14 cellular contexts compared by ENCODE assay signal in genomic region chr13:45162194-45162593, GRCh38. TPM values are rescaled to one million over a fixed set of nuclear protein-coding genes. Genes with fewer than 3 reads are reported as not detected.
DNase-seq lines count a peak whose midpoint lies in the region; ATAC-seq and TF ChIP-seq lines count a peak whose summit lies in the region.
"Had no signal": no experiment of that assay in that cellular context is flagged by ENCODE, and none has a peak within 500 bp of the region (broad histone marks: within the 10 kb centered on the region; RNA-seq: fewer than 3 reads in every experiment).

No MANE protein-coding gene starts in this region.

- H3K27ac ChIP-seq in mammary epithelial cell (ENCODE audit: insufficient read depth, low read depth, low read length): peak overlapping the region; percentile 80
- H3K27ac ChIP-seq: neutrophil had no signal

- ATAC-seq in GM21423 (IDR thresholded peaks at IDR 0.05; ENCODE audit: unreplicated experiment) (no peak), Right ventricle myocardium superior (ENCODE audit: poor library complexity) (no peak)

- peaks cover 44% of the 10 kb centered on the region for H3K79me2 ChIP-seq in mammary epithelial cell (ENCODE audit: insufficient read depth, low read length)

- WGBS in mammary epithelial cell (ENCODE audit: low coverage, missing lambda C conversion rate): 92% methylated on average over 1 of the region's 1 CpG

- dilution Hi-C loops in mammary epithelial cell (cut with HindIII; ENCODE audit: low sequenced_read_pairs): no loop called here

- no peak overlapping the region for H3K4me3 ChIP-seq in mammary epithelial cell (replicated peaks in 1 of 3; ENCODE audit: insufficient read depth in 1 of 3, low read depth in 2 of 3, low read length in 3 of 3)

- no TSS peak for BruUV-seq in mammary epithelial cell (replicated peaks; lab: Mats Ljungman, UMichigan)

- no peak for TF ChIP-seq CTCF in mammary epithelial cell (conservative IDR thresholded peaks at IDR 0.05 in 1 of 2, IDR thresholded peaks at IDR 0.05 in 1 of 2; ENCODE audit: extremely low read depth in 1 of 2, insufficient read depth in 1 of 2, low read depth in 1 of 2, low read length in 2 of 2)

- in situ Hi-C loops in mammary epithelial cell (cut with MboI; ENCODE audit: low sequenced_read_pairs in 2 of 2): no loop called here

- no peak overlapping the region for H3K4me2 ChIP-seq in mammary epithelial cell (ENCODE audit: insufficient read depth, low read depth, low read length)

- H4K20me1 ChIP-seq in mammary epithelial cell (ENCODE audit: insufficient read depth, low read length): no peaks in the 10 kb centered on the region

- peaks cover 3% of the 10 kb centered on the region for H3K36me3 ChIP-seq in mammary epithelial cell (ENCODE audit: insufficient read depth, low read length)

- H2AFZ ChIP-seq in mammary epithelial cell (ENCODE audit: low read depth, low read length): no peak overlapping the region

- intact Hi-C loops in mammary epithelial cell (cut with micrococcal nuclease): no loop called here
- intact Hi-C loops in Right ventricle myocardium superior (cut with DNase I): no loop called here

- H3K27me3 ChIP-seq in mammary epithelial cell (ENCODE audit: insufficient read depth, low read length): no peaks in the 10 kb centered on the region
- H3K27me3 ChIP-seq: neutrophil had no signal

- H3K9ac ChIP-seq in mammary epithelial cell (ENCODE audit: insufficient read depth, low read length): peak overlapping the region; percentile 7

- CTCF ChIA-PET in mammary epithelial cell (lab: Charles Lee; ENCODE audit: low non-redundant PET): no interaction called here

- H3K9me3 ChIP-seq in mammary epithelial cell (replicated peaks; ENCODE audit: insufficient read depth, low read length): no peaks in the 10 kb centered on the region
- H3K9me3 ChIP-seq: neutrophil had no signal

- DNase-seq in A172 (ENCODE audit: low spot score): peak; percentile 16
- peak; percentile 36 for DNase-seq in LHCN-M2 (ENCODE audit: low read depth)
- DNase-seq in mammary epithelial cell: no peak
- DNase-seq in kidney tubule cell (ENCODE audit: low spot score): peak; percentile 13
- no peak for DNase-seq in GM19240 (ENCODE audit: insufficient read length, low spot score)
- no peak for DNase-seq in Right ventricle myocardium superior
- DNase-seq in NCI-H2171 (lab: John Stamatoyannopoulos, UW): no peak
- DNase-seq: activated B cell treated with CpG ODN at 0.5 μM for 24 hours; effector memory CD4-positive, alpha-beta T cell; NCI-H187 treated with DMSO at 0.1 percent for 48 hours had no signal

- H3K4me1 ChIP-seq in mammary epithelial cell (ENCODE audit: insufficient read depth, low read length): peaks cover 16% of the 10 kb centered on the region

RNA-seq across cellular contexts. Expression of gene KCTD4, which starts 38.7 kb away (rescaled TPM):
- total RNA-seq in A172 (2014; rRNA removed; shearing (Covaris generic)): 0.29 TPM in 1 of 2 replicates, not detected in the other
- 0.64 TPM in 1 of 2 replicates, not detected in the other for total RNA-seq in LHCN-M2 (2014; rRNA removed)
- polyA plus RNA-seq in LHCN-M2 (2012): 0.29 TPM
- total RNA-seq in mammary epithelial cell: 1 to 10 TPM in 1 of 2 donors, under 1 TPM in 1; 0.83 to 1.3 TPM
- polyA plus RNA-seq in mammary epithelial cell: 1.6 TPM
- polyA minus RNA-seq in mammary epithelial cell: not detected
- total RNA-seq in Right ventricle myocardium superior: not detected
- total RNA-seq: activated B cell treated with CpG ODN at 0.5 μM for 24 hours, liver had no signal
- polyA plus RNA-seq: thymus had no signal

RNA-seq across cellular contexts. Expression of gene GTF2F2, which starts 41.9 kb away (rescaled TPM):
- 72.2 and 79.9 TPM in 2 replicates for total RNA-seq in A172 (2014; rRNA removed; shearing (Covaris generic))
- total RNA-seq in LHCN-M2 (2014; rRNA removed): 65.4 and 66.6 TPM in 2 replicates
- 35.3 TPM for polyA plus RNA-seq in LHCN-M2 (2012)
- 10 to 100 TPM; 26.5 to 48.9 TPM for total RNA-seq in mammary epithelial cell
- polyA plus RNA-seq in mammary epithelial cell: 25.2 TPM
- polyA minus RNA-seq in mammary epithelial cell: 8.6 TPM
- 22.3 TPM for total RNA-seq in Right ventricle myocardium superior

Comparison
In these comparisons a context has a peak if more than half of its experiments do, and no peak if none do; other contexts are left out.
1. DNase-seq: peak in A172 (single experiment), LHCN-M2 (single experiment) and kidney tubule cell (single experiment); none in mammary epithelial cell (single experiment), GM19240 (single experiment), Right ventricle myocardium superior (single experiment) and NCI-H2171 (single experiment).